In genomic region chr9:97560154-97560553, GRCh38 we compare ENCODE assay signal across 22 cellular contexts. TPM values are rescaled to one million over a fixed set of nuclear protein-coding genes. Genes with fewer than 3 reads are reported as not detected.
"Had no signal": no experiment of that assay in that cellular context is flagged by ENCODE, and none has a peak within 500 bp of the region (broad histone marks: within the 10 kb centered on the region; RNA-seq: fewer than 3 reads in every experiment).

No MANE protein-coding gene starts in this region.

- H3K9me3 ChIP-seq: esophagus squamous epithelium, pancreas, right lobe of liver, upper lobe of right lung had no signal

- H3K27ac ChIP-seq: hepatocyte, pancreas, right lobe of liver, skin epidermis, upper lobe of right lung had no signal

- ATAC-seq: activated CD8-positive, alpha-beta T cell treated with anti-CD3 and anti-CD28 coated beads for 36 hours; activated naive CD4-positive, alpha-beta T cell treated with anti-CD3 and anti-CD28 coated beads, Interleukin-2, amount 50 U/mL, for 72 hours; left colon; naive thymus-derived CD4-positive, alpha-beta T cell; pancreas; right lobe of liver; stimulated activated effector memory CD8-positive, alpha-beta T cell treated with anti-CD3 and anti-CD28 coated beads, Interleukin-12 subunit alpha, Interleukin-12 subunit beta, amount 100 ng/mL, for 72 hours; upper lobe of right lung had no signal

- H3K4me3 ChIP-seq: esophagus squamous epithelium, hepatocyte, pancreas, right lobe of liver, skin epidermis, upper lobe of right lung had no signal

- H3K36me3 ChIP-seq: esophagus squamous epithelium, pancreas, right lobe of liver, upper lobe of right lung had no signal

- DNase-seq: activated B cell treated with CpG ODN at 0.5 μM for 24 hours; activated CD4-positive, alpha-beta T cell treated with anti-CD3 and anti-CD28 coated beads, Interleukin-2, amount 50 U/mL, for 1 hour; activated CD8-positive, alpha-beta T cell treated with anti-CD3 and anti-CD28 coated beads for 36 hours; activated T-cell treated with anti-CD3 and anti-CD28 coated beads, Interleukin-2, amount 50 U/mL, for 48 hours; anterior cingulate cortex; effector CD4-positive, alpha-beta T cell; esophagus squamous epithelium; foreskin melanocyte; left colon; naive thymus-derived CD4-positive, alpha-beta T cell; nucleus accumbens; pancreas; stimulated activated CD4-positive, alpha-beta T cell treated with anti-CD3 and anti-CD28 coated beads, Interleukin-4, amount 100 ng/mL, for 24 hours; T-helper 1 cell had no signal

- H3K27me3 ChIP-seq: esophagus squamous epithelium, hepatocyte, pancreas, right lobe of liver, upper lobe of right lung had no signal

RNA-seq across cellular contexts. Expression of gene TMOD1, which starts 58.7 kb away (rescaled TPM):
- total RNA-seq: bronchial epithelial cell had no signal
- polyA plus RNA-seq: keratinocyte had no signal
